19 cellular contexts compared by ENCODE assay signal in genomic region chr11:45217991-45218390, GRCh38.
"Had no signal": no experiment of that assay in that cellular context is flagged by ENCODE, and none has a peak within 500 bp of the region (broad histone marks: within the 10 kb centered on the region; RNA-seq: fewer than 3 reads in every experiment).

No MANE protein-coding gene starts in this region.

- H3K4me3 ChIP-seq: ascending aorta, gastrocnemius medialis, upper lobe of right lung had no signal

- H3K79me2 ChIP-seq: parathyroid adenoma had no signal

- H2AFZ ChIP-seq: parathyroid adenoma had no signal

- H3K9me3 ChIP-seq: ascending aorta, gastrocnemius medialis, upper lobe of right lung had no signal

- ATAC-seq: activated CD8-positive, alpha-beta T cell treated with anti-CD3 and anti-CD28 coated beads, Interleukin-2, amount 10 ng/mL, durations not matched to agents 7 days and 5 days; gastrocnemius medialis; right cardiac atrium; stimulated activated naive CD8-positive, alpha-beta T cell treated with anti-CD3 and anti-CD28 coated beads, Interleukin-15, Interleukin-2, amounts not matched to agents 100 U/mL and 50 U/mL, for 24 hours; T-cell; upper lobe of right lung had no signal

- H3K27me3 ChIP-seq: ascending aorta, gastrocnemius medialis, upper lobe of right lung had no signal

- H3K27ac ChIP-seq: gastrocnemius medialis, parathyroid adenoma, upper lobe of right lung, VCaP had no signal

- DNase-seq: activated CD4-positive, alpha-beta T cell treated with anti-CD3 and anti-CD28 coated beads, Interleukin-2, amount 10 ng/mL, durations not matched to agents 7 days and 5 days; activated CD4-positive, CD25-positive, alpha-beta regulatory T cell treated with anti-CD3 and anti-CD28 coated beads, Interleukin-2, amount 50 U/mL, for 72 hours; activated CD8-positive, alpha-beta T cell treated with anti-CD3 and anti-CD28 coated beads, Interleukin-2, amount 10 ng/mL, durations not matched to agents 7 days and 5 days; activated gamma-delta T cell; cerebellar nuclear complex; gastrocnemius medialis; hippocampal formation; mesendoderm; naive B cell; nucleus accumbens; right cardiac atrium; stimulated activated CD4-positive, alpha-beta T cell treated with anti-CD3 and anti-CD28 coated beads, Interleukin-12 subunit alpha, Interleukin-12 subunit beta, amount 100 ng/mL, for 4 hours; stimulated activated CD4-positive, alpha-beta T cell treated with anti-CD3 and anti-CD28 coated beads, Interleukin-4, amount 100 ng/mL, for 4 hours; stimulated activated naive CD8-positive, alpha-beta T cell treated with anti-CD3 and anti-CD28 coated beads, Interleukin-15, Interleukin-2, amounts not matched to agents 100 U/mL and 50 U/mL, for 24 hours; T-cell; upper lobe of right lung had no signal

- H3K9ac ChIP-seq: parathyroid adenoma had no signal

- H3K36me3 ChIP-seq: gastrocnemius medialis had no signal

- H3K4me1 ChIP-seq: parathyroid adenoma, upper lobe of right lung had no signal
